ENCODE assay signal across 15 cellular contexts in genomic region chr2:206986943-206987342, GRCh38.
A peak's percentile ranks its signal among the peaks of the same experiment; 100 is the strongest.
DNase-seq lines count a peak whose midpoint lies in the region; ATAC-seq and TF ChIP-seq lines count a peak whose summit lies in the region.
"Had no signal": no experiment of that assay in that cellular context is flagged by ENCODE, and none has a peak within 500 bp of the region (broad histone marks: within the 10 kb centered on the region; RNA-seq: fewer than 3 reads in every experiment).

No MANE protein-coding gene starts in this region.

- peaks cover 5% of the 10 kb centered on the region; the same call in 1 of the 2 replicates for H3K4me1 ChIP-seq in MM.1S (ENCODE audit: low read length)
- peaks cover 28% of the 10 kb centered on the region for H3K4me1 ChIP-seq in parathyroid adenoma
- H3K4me1 ChIP-seq: Caco-2 had no signal

- H3K9me2 ChIP-seq in MM.1S (replicated peaks; ENCODE audit: insufficient read depth, low read length): no peaks in the 10 kb centered on the region

- H3K27ac ChIP-seq in MM.1S (ENCODE audit: low read length) (no peak overlapping the region), parathyroid adenoma (no peak overlapping the region)

- H3F3A ChIP-seq in MM.1S (ENCODE audit: insufficient read depth, low read length): no peaks in the 10 kb centered on the region

- H3K4me2 ChIP-seq in MM.1S (ENCODE audit: low read depth, low read length) (no peak overlapping the region), parathyroid adenoma (ENCODE audit: low read length) (no peak overlapping the region)

- no peak overlapping the region for H3K9ac ChIP-seq in MM.1S (ENCODE audit: low read length)
- H3K9ac ChIP-seq in parathyroid adenoma: no peak overlapping the region

- no peaks in the 10 kb centered on the region for H4K20me1 ChIP-seq in MM.1S (ENCODE audit: insufficient read depth, low read length)

- H2AFZ ChIP-seq in MM.1S (ENCODE audit: low read length): no peak overlapping the region
- H2AFZ ChIP-seq in parathyroid adenoma: peak overlapping the region; percentile 9

- peak; percentile 52 for ATAC-seq in stimulated activated naive CD8-positive, alpha-beta T cell treated with anti-CD3 and anti-CD28 coated beads, Interleukin-15, amount 100 ng/mL, for 72 hours
- ATAC-seq in stimulated activated naive CD8-positive, alpha-beta T cell treated with anti-CD3 and anti-CD28 coated beads, Interleukin-15, Interleukin-2, amounts not matched to agents 100 U/mL and 50 U/mL, for 24 hours: no peak
- ATAC-seq in GM19328 (IDR thresholded peaks at IDR 0.05; ENCODE audit: unreplicated experiment): no peak
- ATAC-seq: HepG2 had no signal

- no peaks in the 10 kb centered on the region for H3K27me3 Mint-ChIP-seq in stimulated activated naive CD8-positive, alpha-beta T cell treated with anti-CD3 and anti-CD28 coated beads, Interleukin-15, amount 100 ng/mL, for 72 hours
- H3K27me3 Mint-ChIP-seq: CD4-positive, alpha-beta T cell had no signal

- no peaks in the 10 kb centered on the region for H3K36me3 ChIP-seq in MM.1S (replicated peaks; ENCODE audit: insufficient read depth, low read length)
- H3K36me3 ChIP-seq in parathyroid adenoma (ENCODE audit: control insufficient read depth, insufficient read depth, low read length): no peaks in the 10 kb centered on the region
- H3K36me3 ChIP-seq: BE2C had no signal

- no peak for TF ChIP-seq CTCF in MM.1S (IDR thresholded peaks at IDR 0.05; ENCODE audit: low read length)
- TF ChIP-seq CTCF in parathyroid adenoma (IDR thresholded peaks at IDR 0.05): no peak

- H3K4me3 ChIP-seq in MM.1S (ENCODE audit: low read length) (no peak overlapping the region), parathyroid adenoma (ENCODE audit: low read depth, low read length) (no peak overlapping the region)

- peak overlapping the region in 1 of 2 donors; percentile 36 for H3K27ac Mint-ChIP-seq in stimulated activated naive CD8-positive, alpha-beta T cell treated with anti-CD3 and anti-CD28 coated beads, Interleukin-15, amount 100 ng/mL, for 72 hours
- H3K27ac Mint-ChIP-seq: CD4-positive, alpha-beta T cell; H9 had no signal

- H3K79me2 ChIP-seq in MM.1S (ENCODE audit: low read length) (no peaks in the 10 kb centered on the region), parathyroid adenoma (no peaks in the 10 kb centered on the region)

- H3K27me3 ChIP-seq in MM.1S (replicated peaks; ENCODE audit: insufficient read depth, low read length): no peaks in the 10 kb centered on the region
- no peaks in the 10 kb centered on the region for H3K27me3 ChIP-seq in parathyroid adenoma (ENCODE audit: control insufficient read depth, insufficient read depth, low read length)
- H3K27me3 ChIP-seq: BE2C had no signal

- H3K4me1 Mint-ChIP-seq in stimulated activated naive CD8-positive, alpha-beta T cell treated with anti-CD3 and anti-CD28 coated beads, Interleukin-15, amount 100 ng/mL, for 72 hours: peaks cover 52% of the 10 kb centered on the region

- H3K9me3 ChIP-seq in MM.1S (replicated peaks; ENCODE audit: insufficient read depth, low read length) (no peaks in the 10 kb centered on the region), parathyroid adenoma (ENCODE audit: control insufficient read depth, low read length) (no peaks in the 10 kb centered on the region)
- H3K9me3 ChIP-seq: BE2C, Caco-2 had no signal

- no peak overlapping the region for H3K4me3 Mint-ChIP-seq in stimulated activated naive CD8-positive, alpha-beta T cell treated with anti-CD3 and anti-CD28 coated beads, Interleukin-15, amount 100 ng/mL, for 72 hours
- H3K4me3 Mint-ChIP-seq: CD4-positive, alpha-beta T cell; H9 had no signal

- DNase-seq in stimulated activated naive CD8-positive, alpha-beta T cell treated with anti-CD3 and anti-CD28 coated beads, Interleukin-15, amount 100 ng/mL, for 72 hours: no peak
- DNase-seq in stimulated activated naive CD8-positive, alpha-beta T cell treated with anti-CD3 and anti-CD28 coated beads, Interleukin-15, Interleukin-2, amounts not matched to agents 100 U/mL and 50 U/mL, for 24 hours: no peak
- DNase-seq in MM.1S (peak; percentile 36), OCI-M2 (lab: John Stamatoyannopoulos, UW; ENCODE audit: unreplicated experiment) (no peak)
- DNase-seq: ACHN; BE2C; C1 segment of cervical spinal cord; Caco-2; CD4-positive, alpha-beta T cell; DMS79; GDM1; H9 had no signal

- peaks cover 0 to 9% of the 10 kb centered on the region in 2 donors for H3K9me3 Mint-ChIP-seq in stimulated activated naive CD8-positive, alpha-beta T cell treated with anti-CD3 and anti-CD28 coated beads, Interleukin-15, amount 100 ng/mL, for 72 hours
- H3K9me3 Mint-ChIP-seq: CD4-positive, alpha-beta T cell; H9 had no signal
